Comparison of ENCODE assay signal across 8 cellular contexts in the genomic region with DNA sequence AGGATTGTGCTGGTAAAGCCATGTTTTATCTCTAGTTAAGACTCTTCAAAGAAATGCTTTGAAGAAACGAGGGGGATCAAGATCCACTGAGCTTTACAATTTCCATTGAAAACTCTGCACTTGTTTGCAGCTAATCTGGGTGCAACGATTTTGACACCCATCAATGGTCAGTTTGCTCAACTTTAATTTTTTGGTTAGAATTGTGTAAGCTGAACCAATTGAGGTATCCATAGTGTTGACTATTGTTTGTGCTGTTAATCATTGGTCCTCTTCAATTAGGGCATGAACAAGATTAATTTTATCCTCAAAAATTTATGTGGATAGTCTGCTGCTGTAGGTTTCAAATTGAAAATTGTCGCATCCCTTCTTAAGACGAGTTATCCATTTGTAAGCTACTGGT.
"Had no signal": no experiment of that assay in that cellular context is flagged by ENCODE, and none has a peak within 500 bp of the region (broad histone marks: within the 10 kb centered on the region; RNA-seq: fewer than 3 reads in every experiment).

No MANE protein-coding gene starts in this region.

- H3K4me1 Mint-ChIP-seq: IgD-negative memory B cell had no signal

- ATAC-seq: HepG2 had no signal

- H3K9ac ChIP-seq: KMS-11 had no signal

- H3K27ac ChIP-seq: HL-60, KMS-11 had no signal

- H3K4me2 ChIP-seq: KMS-11 had no signal

- FAIRE-seq: HepG2, HTR-8/SVneo had no signal

- DNase-seq: IMR-90, KBM-7, KG1 had no signal

- H3K27ac Mint-ChIP-seq: IgD-negative memory B cell had no signal
